Comparison of ENCODE assay signal across 8 cellular contexts in genomic region chr2:197498627-197498936, GRCh38. TPM values are rescaled to one million over a fixed set of nuclear protein-coding genes. Genes with fewer than 3 reads are reported as not detected.
DNase-seq lines count a peak whose midpoint lies in the region; ATAC-seq and TF ChIP-seq lines count a peak whose summit lies in the region.

No MANE protein-coding gene starts in this region.

- H3K9ac ChIP-seq in MM.1S (ENCODE audit: low read length) (peak overlapping the region; percentile 90), duodenal mucosa (ENCODE audit: low read depth in 1 of 2, low read length in 2 of 2) (peak overlapping the region; percentile 92 to 98)

- H3K36me3 Mint-ChIP-seq in nephron (ENCODE audit: low read depth), result peaks cover 58% of the 10 kb centered on the region

- no peak for ATAC-seq in HG03442 (IDR thresholded peaks at IDR 0.05; ENCODE audit: unreplicated experiment)
- no peak for ATAC-seq in GM21723 (IDR thresholded peaks at IDR 0.05; ENCODE audit: unreplicated experiment)

- H3K27me3 Mint-ChIP-seq in nephron (ENCODE audit: low read depth), result no peaks in the 10 kb centered on the region

- H3K4me3 Mint-ChIP-seq in nephron, result peak overlapping the region; percentile 90 to 98 (median 92)

- peak overlapping the region; percentile 92; the same call in 1 of the 2 replicates for H3K27ac ChIP-seq in MM.1S (ENCODE audit: low read length)
- peak overlapping the region; percentile 98 for H3K27ac ChIP-seq in duodenal mucosa (ENCODE audit: low read depth, low read length)

- H3K27ac Mint-ChIP-seq in nephron, result peak overlapping the region; percentile 96 to 99 (median 98)

- peaks cover 32% of the 10 kb centered on the region for H4K20me1 ChIP-seq in MM.1S (ENCODE audit: insufficient read depth, low read length)

- TF ChIP-seq CTCF in BJ (IDR thresholded peaks at IDR 0.05; ENCODE audit: insufficient read depth, low read depth, low read length) (no peak), MM.1S (IDR thresholded peaks at IDR 0.05; ENCODE audit: low read length) (no peak), nephron (IDR thresholded peaks at IDR 0.05; ENCODE audit: unreplicated experiment in 3 of 3) (no peak)

- H3K27me3 ChIP-seq in BJ (ENCODE audit: control insufficient read depth, insufficient read depth, low read length), result no peaks in the 10 kb centered on the region
- H3K27me3 ChIP-seq in MM.1S (replicated peaks; ENCODE audit: insufficient read depth, low read length), result no peaks in the 10 kb centered on the region
- no peaks in the 10 kb centered on the region for H3K27me3 ChIP-seq in duodenal mucosa (ENCODE audit: control insufficient read depth in 1 of 2, insufficient read depth in 2 of 2, low read length in 2 of 2)

- H3K4me1 Mint-ChIP-seq in nephron, result peaks cover 41% of the 10 kb centered on the region

- H3K36me3 ChIP-seq in BJ (ENCODE audit: control insufficient read depth, insufficient read depth, low read length) (peaks cover 10% of the 10 kb centered on the region; the same call in 1 of the 2 replicates), MM.1S (replicated peaks; ENCODE audit: insufficient read depth, low read length) (peaks cover 57% of the 10 kb centered on the region), duodenal mucosa (ENCODE audit: control insufficient read depth in 1 of 2, insufficient read depth in 2 of 2, low read length in 2 of 2) (peaks cover 21 to 38% of the 10 kb centered on the region in 2 donors)

- POLR2A ChIA-PET in BJ (lab: Charles Lee), result no interaction called here

- H3K9me2 ChIP-seq in MM.1S (replicated peaks; ENCODE audit: insufficient read depth, low read length), result no peaks in the 10 kb centered on the region

- H3K4me1 ChIP-seq in MM.1S (ENCODE audit: low read length) (peaks cover 31% of the 10 kb centered on the region), duodenal mucosa (ENCODE audit: control insufficient read depth in 1 of 2, insufficient read depth in 2 of 2, low read length in 2 of 2) (peaks cover 36% of the 10 kb centered on the region in 2 donors)

- DNase-seq in BJ (ENCODE audit: low read depth) (no peak), MM.1S (no peak), NCI-H1048 (lab: John Stamatoyannopoulos, UW) (no peak), amniotic stem cell (lab: John Stamatoyannopoulos, UW) (no peak)

- H3K4me3 ChIP-seq in BJ (ENCODE audit: low read depth, low read length) (peak overlapping the region; percentile 67), MM.1S (ENCODE audit: low read length) (peak overlapping the region; percentile 78), duodenal mucosa (ENCODE audit: low read depth in 1 of 2, low read length in 2 of 2) (peak overlapping the region; percentile 86 to 87)

- no peak overlapping the region for H2AFZ ChIP-seq in MM.1S (ENCODE audit: low read length)

- peak overlapping the region; percentile 83 for H3K4me2 ChIP-seq in MM.1S (ENCODE audit: low read depth, low read length)

- peaks cover 93% of the 10 kb centered on the region for H3K79me2 ChIP-seq in MM.1S (ENCODE audit: low read length)

- H3K9me3 ChIP-seq in MM.1S (replicated peaks; ENCODE audit: insufficient read depth, low read length) (no peaks in the 10 kb centered on the region), duodenal mucosa (ENCODE audit: control insufficient read depth in 1 of 2, low read length in 2 of 2) (no peaks in the 10 kb centered on the region)

- no peaks in the 10 kb centered on the region for H3K9me3 Mint-ChIP-seq in nephron

- peaks cover 15% of the 10 kb centered on the region for H3F3A ChIP-seq in MM.1S (ENCODE audit: insufficient read depth, low read length)

- CTCF ChIA-PET in BJ (lab: Yijun Ruan, JAX), result no interaction called here

RNA-seq across cellular contexts. Expression of gene HSPD1, which starts 1.1 kb away (rescaled TPM):
- polyA plus RNA-seq in BJ (2011; rRNA removed), result 85.5 and 157 TPM in 2 replicates
- polyA minus RNA-seq in BJ (2011; rRNA and poly(A)+ RNA removed), result 80.1 and 81.5 TPM in 2 replicates

RNA-seq across cellular contexts. Expression of gene HSPE1, which starts 1.6 kb away (rescaled TPM):
- 22.0 and 57.2 TPM in 2 replicates for polyA plus RNA-seq in BJ (2011; rRNA removed)
- polyA minus RNA-seq in BJ (2011; rRNA and poly(A)+ RNA removed), result 4.5 and 7.3 TPM in 2 replicates

RNA-seq across cellular contexts. Expression of gene MOB4, which starts 17.3 kb away (rescaled TPM):
- polyA plus RNA-seq in BJ (2011; rRNA removed), result 20.3 and 30.5 TPM in 2 replicates
- polyA minus RNA-seq in BJ (2011; rRNA and poly(A)+ RNA removed), result 8.0 and 11.6 TPM in 2 replicates

RNA-seq across cellular contexts. Expression of gene COQ10B, which starts 45.2 kb away (rescaled TPM):
- polyA plus RNA-seq in BJ (2011; rRNA removed), result 1.7 and 4.4 TPM in 2 replicates
- polyA minus RNA-seq in BJ (2011; rRNA and poly(A)+ RNA removed), result 5.3 and 5.6 TPM in 2 replicates
